In genomic region chr1:7236844-7237515, GRCh38 we compare ENCODE assay signal across 25 cellular contexts.
DNase-seq lines count a peak whose midpoint lies in the region; ATAC-seq and TF ChIP-seq lines count a peak whose summit lies in the region.
"Had no signal": no experiment of that assay in that cellular context is flagged by ENCODE, and none has a peak within 500 bp of the region (broad histone marks: within the 10 kb centered on the region; RNA-seq: fewer than 3 reads in every experiment).

No MANE protein-coding gene starts in this region.

- no peak overlapping the region for H3K4me2 ChIP-seq in H9 (ENCODE audit: insufficient read depth, insufficient read length, low read length)
- H3K4me2 ChIP-seq: A549 had no signal

- H3K4me1 ChIP-seq in H9 (ENCODE audit: insufficient read depth, low read length): no peaks in the 10 kb centered on the region
- H3K4me1 ChIP-seq: A549, BE2C had no signal

- H3K23ac ChIP-seq in H9 (ENCODE audit: insufficient read length, low read depth, low read length): no peak overlapping the region

- H2BK120ac ChIP-seq in H9 (ENCODE audit: low read depth, low read length, poor library complexity, severe bottlenecking): no peak overlapping the region

- H3T11ph ChIP-seq in H9 (ENCODE audit: low read length): no peak overlapping the region

- H3K14ac ChIP-seq in H9 (ENCODE audit: insufficient read depth, low read length): no peak overlapping the region

- TF ChIP-seq CTCF in H9 (conservative IDR thresholded peaks at IDR 0.05): no peak
- TF ChIP-seq CTCF in neural crest cell (conservative IDR thresholded peaks at IDR 0.05): no peak

- H3K18ac ChIP-seq in H9 (ENCODE audit: insufficient read length, low read depth, low read length): no peak overlapping the region

- H2AFZ ChIP-seq in H9 (ENCODE audit: low read length): no peak overlapping the region

- H4K8ac ChIP-seq in H9 (replicated peaks; ENCODE audit: insufficient read length, low read depth, low read length): no peak overlapping the region

- H3K9ac ChIP-seq in H9 (ENCODE audit: extremely low read depth, insufficient read length, low read length): no peak overlapping the region
- H3K9ac ChIP-seq: BLaER1 treated with 17β-estradiol and CSF1 and Interleukin-3, amounts not matched to agents 10 nM and 100 nM had no signal

- H3K27ac Mint-ChIP-seq in H9: peak overlapping the region in 1 of 3 experiments; percentile 11; a peak in 1 of 7 replicates
- H3K27ac Mint-ChIP-seq in neural crest cell (ENCODE audit: unreplicated experiment): peak overlapping the region; percentile 8
- H3K27ac Mint-ChIP-seq: CD14-positive monocyte; CD4-positive, alpha-beta T cell; CD8-positive, alpha-beta memory T cell had no signal

- no peak overlapping the region for H2AK5ac ChIP-seq in H9 (ENCODE audit: insufficient read length, low read length)

- WGBS in H9 (ENCODE audit: extremely low coverage, insufficient read length, low lambda C conversion rate): no CpG with 5 or more reads among the region's 6 CpGs

- H3K9me3 ChIP-seq in H9 (ENCODE audit: control insufficient read depth, low read depth, low read length): no peaks in the 10 kb centered on the region
- H3K9me3 ChIP-seq: A549; BE2C; BLaER1 treated with 17β-estradiol and CSF1 and Interleukin-3, amounts not matched to agents 10 nM and 100 nM had no signal

- H3K36me3 Mint-ChIP-seq in H9 (ENCODE audit: insufficient read depth in 1 of 3, low read depth in 3 of 3) (no peaks in the 10 kb centered on the region), neural crest cell (ENCODE audit: low read depth) (no peaks in the 10 kb centered on the region)
- H3K36me3 Mint-ChIP-seq: CD14-positive monocyte; CD8-positive, alpha-beta memory T cell had no signal

- H3K56ac ChIP-seq in H9 (ENCODE audit: insufficient read length, low read depth, low read length): no peak overlapping the region

- no peak overlapping the region for H3K27ac ChIP-seq in H9 (ENCODE audit: insufficient read length, low read depth, low read length)
- H3K27ac ChIP-seq: BLaER1 treated with 17β-estradiol and CSF1 and Interleukin-3, amounts not matched to agents 10 nM and 100 nM had no signal

- no peaks in the 10 kb centered on the region; a peak in 1 of 4 replicates for H3K4me1 Mint-ChIP-seq in H9
- peaks cover 24% of the 10 kb centered on the region for H3K4me1 Mint-ChIP-seq in neural crest cell
- H3K4me1 Mint-ChIP-seq: CD14-positive monocyte; CD8-positive, alpha-beta memory T cell had no signal

- ATAC-seq in GM18873 (IDR thresholded peaks at IDR 0.05; ENCODE audit: low FRiP score, unreplicated experiment): no peak
- ATAC-seq: A549, HCT116 had no signal

- H2BK20ac ChIP-seq in H9 (ENCODE audit: low read depth, low read length, poor library complexity, severe bottlenecking): no peak overlapping the region

- no peak overlapping the region for H2BK15ac ChIP-seq in H9 (ENCODE audit: low read depth, low read length)

- H3K27me3 ChIP-seq in H9 (ENCODE audit: insufficient read depth, low read length): no peaks in the 10 kb centered on the region
- H3K27me3 ChIP-seq: BE2C; BLaER1 treated with 17β-estradiol and CSF1 and Interleukin-3, amounts not matched to agents 10 nM and 100 nM had no signal

- peak; percentile 4 for DNase-seq in H9
- DNase-seq in ecto neural progenitor cell (ENCODE audit: low spot score): peak; percentile 39
- peak; percentile 35 for DNase-seq in islet precursor cell
- DNase-seq in neural crest cell (ENCODE audit: low read depth, low spot score): no peak
- no peak for DNase-seq in NOMO-1 treated with dmso at 0.1 percent for 144 hours (lab: John Stamatoyannopoulos, UW; ENCODE audit: unreplicated experiment)
- no peak for DNase-seq in effector CD4-positive, alpha-beta T cell
- DNase-seq in COLO668 (lab: John Stamatoyannopoulos, UW; ENCODE audit: unreplicated experiment): no peak
- DNase-seq: 8988T; ACHN; AML-193; BE2C; Calu3; CD4-positive, alpha-beta T cell; CD8-positive, alpha-beta memory T cell; COR-L47; DMS53; DMS79 treated with DMSO at 0.1 percent for 48 hours; GF-D8; GOT3; H7 had no signal

- H4K20me1 ChIP-seq in H9 (ENCODE audit: control insufficient read depth, insufficient read depth, insufficient read length): no peaks in the 10 kb centered on the region
- H4K20me1 ChIP-seq: BLaER1 treated with 17β-estradiol and CSF1 and Interleukin-3, amounts not matched to agents 10 nM and 100 nM had no signal

- H4K5ac ChIP-seq in H9 (ENCODE audit: insufficient read length, low read depth, low read length): no peak overlapping the region

- no peaks in the 10 kb centered on the region for H3K23me2 ChIP-seq in H9 (ENCODE audit: insufficient read length, low read depth, low read length, poor library complexity, severe bottlenecking)

- H3K4ac ChIP-seq in H9 (ENCODE audit: low read depth, low read length): no peak overlapping the region

- no peak overlapping the region for H4K91ac ChIP-seq in H9 (ENCODE audit: insufficient read length, low read depth, low read length)

- no peak overlapping the region for H2BK5ac ChIP-seq in H9 (ENCODE audit: insufficient read length, low read length)

- H3K27me3 Mint-ChIP-seq in H9 (ENCODE audit: low read depth) (no peaks in the 10 kb centered on the region; the same call in 1 of the 2 replicates), neural crest cell (ENCODE audit: low read depth) (peaks cover 9% of the 10 kb centered on the region)

- no peak overlapping the region for H3K4me3 Mint-ChIP-seq in H9
- H3K4me3 Mint-ChIP-seq in neural crest cell: no peak overlapping the region
- H3K4me3 Mint-ChIP-seq: CD4-positive, alpha-beta T cell; CD8-positive, alpha-beta memory T cell had no signal

- no peaks in the 10 kb centered on the region for H3K79me1 ChIP-seq in H9 (ENCODE audit: insufficient read depth, low read depth, low read length, poor library complexity, severe bottlenecking)

- H2BK12ac ChIP-seq in H9 (ENCODE audit: insufficient read length, low read depth, low read length): no peak overlapping the region

- no peaks in the 10 kb centered on the region for H3K79me2 ChIP-seq in H9 (ENCODE audit: insufficient read depth, low read length)

- H3K9me3 Mint-ChIP-seq in H9 (peaks cover 2 to 6% of the 10 kb centered on the region in 2 experiments; a peak in 2 of 5 replicates), neural crest cell (no peaks in the 10 kb centered on the region)
- H3K9me3 Mint-ChIP-seq: CD4-positive, alpha-beta T cell had no signal

Comparison
In these comparisons a context has a peak if more than half of its experiments do, and no peak if none do; other contexts are left out.
1. DNase-seq: peak in H9 (single experiment), ecto neural progenitor cell (single experiment) and islet precursor cell (single experiment); none in neural crest cell (single experiment), NOMO-1 treated with dmso at 0.1 percent for 144 hours (single experiment), effector CD4-positive, alpha-beta T cell (single experiment) and COLO668 (single experiment).